1 cellular context compared by ENCODE assay signal in the genomic region with DNA sequence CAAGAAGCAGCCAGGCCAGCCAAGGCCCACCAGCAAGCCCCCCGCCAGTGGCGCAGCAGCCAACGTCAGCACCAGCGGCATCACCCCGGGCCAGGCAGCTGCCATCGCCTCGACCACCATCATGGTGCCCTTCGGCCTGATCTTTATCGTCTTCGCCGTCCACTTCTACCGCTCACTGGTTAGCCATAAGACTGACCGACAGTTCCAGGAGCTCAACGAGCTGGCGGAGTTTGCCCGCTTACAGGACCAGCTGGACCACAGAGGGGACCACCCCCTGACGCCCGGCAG.
TF ChIP-seq lines count a peak whose summit lies in the region.

No MANE protein-coding gene starts in this region.

TF ChIP-seq in GM12878, 131 proteins besides CTCF, POLR2A, EP300 and RAD21:
- TF ChIP-seq MEF2A (IDR thresholded peaks at IDR 0.05; ENCODE audit: insufficient read depth, low read depth, low read length) = no peak
TF ChIP-seq in GM12878: peak in this region for 0.
